ENCODE assay signal across 8 cellular contexts in genomic region chr19:46639356-46640061, GRCh38. TPM values are rescaled to one million over a fixed set of nuclear protein-coding genes. Genes with fewer than 3 reads are reported as not detected.
DNase-seq lines count a peak whose midpoint lies in the region; ATAC-seq, FAIRE-seq and TF ChIP-seq lines count a peak whose summit lies in the region.

No MANE protein-coding gene starts in this region.

- H3K4me3 ChIP-seq in ACC112 (ENCODE audit: low read depth, low read length) (peak overlapping the region; percentile 79), GM12865 (ENCODE audit: low read depth, low read length) (peak overlapping the region; percentile 32), SJCRH30 (peak overlapping the region; percentile 60), esophagus squamous epithelium (peak overlapping the region; percentile 18 to 65 (median 44)), neural cell (ENCODE audit: low read length) (peak overlapping the region; percentile 70)

- H3K4me1 ChIP-seq in ACC112 (ENCODE audit: control insufficient read depth, insufficient read depth, low read length, unreplicated experiment) (no peaks in the 10 kb centered on the region), SJCRH30 (peaks cover 4% of the 10 kb centered on the region), esophagus squamous epithelium (peaks cover 10 to 36% (median 20%) of the 10 kb centered on the region in 3 donors)

- H3K36me3 ChIP-seq in ACC112 (ENCODE audit: insufficient read depth, low read length) (no peaks in the 10 kb centered on the region), SJCRH30 (no peaks in the 10 kb centered on the region), esophagus squamous epithelium (no peaks in the 10 kb centered on the region), neural cell (ENCODE audit: insufficient read depth, low read length) (no peaks in the 10 kb centered on the region)

- no peaks in the 10 kb centered on the region for H3F3A ChIP-seq in neural cell (ENCODE audit: insufficient read depth, low read length, poor library complexity, severe bottlenecking)

- H3K9ac ChIP-seq in neural cell (ENCODE audit: low read length) = peak overlapping the region; percentile 97

- H3K79me2 ChIP-seq in ACC112 (ENCODE audit: control insufficient read depth, insufficient read depth, low read length, unreplicated experiment) = no peaks in the 10 kb centered on the region
- no peaks in the 10 kb centered on the region for H3K79me2 ChIP-seq in neural cell (replicated peaks; ENCODE audit: insufficient read depth, low read length)

- H3K27ac ChIP-seq in ACC112 (ENCODE audit: low read depth, low read length) (no peak overlapping the region), SJCRH30 (no peak overlapping the region; the same call in 1 of the 2 replicates), esophagus squamous epithelium (peak overlapping the region; percentile 67 to 89 (median 82)), neural cell (ENCODE audit: low read length) (peak overlapping the region; percentile 98)

- ATAC-seq in HG03442 (IDR thresholded peaks at IDR 0.05; ENCODE audit: unreplicated experiment) = no peak
- ATAC-seq in HG03159 (IDR thresholded peaks at IDR 0.05; ENCODE audit: unreplicated experiment) = no peak

- no peak for TF ChIP-seq POLR2A in esophagus squamous epithelium (IDR thresholded peaks at IDR 0.05)

- intact Hi-C loops in esophagus squamous epithelium (cut with DNase I) = no loop called here

- TF ChIP-seq CTCF in GM12865 (IDR thresholded peaks at IDR 0.05; ENCODE audit: insufficient read depth, low read depth, low read length, missing control alignments) (no peak), esophagus squamous epithelium (IDR thresholded peaks at IDR 0.05) (no peak), neural cell (IDR thresholded peaks at IDR 0.05; ENCODE audit: poor library complexity, severe bottlenecking) (no peak)

- H3K27me3 ChIP-seq in ACC112 (ENCODE audit: insufficient read depth, low read length) (no peaks in the 10 kb centered on the region), SJCRH30 (peaks cover 7% of the 10 kb centered on the region; the same call in 1 of the 2 replicates), esophagus squamous epithelium (peaks cover 0 to 69% (median 0%) of the 10 kb centered on the region in 4 donors), neural cell (ENCODE audit: insufficient read depth, low read depth, low read length) (peaks cover 9% of the 10 kb centered on the region)

- WGBS in esophagus squamous epithelium, 2 donors = 3 to 11% methylated on average over 5 to 9 of the region's 44 CpGs

- peak; percentile 22 for TF ChIP-seq EP300 in neural cell (conservative IDR thresholded peaks at IDR 0.05; ENCODE audit: poor library complexity, severe bottlenecking)

- H3K9me2 ChIP-seq in neural cell (ENCODE audit: insufficient read depth, low read length) = no peaks in the 10 kb centered on the region

- DNase-seq in GM12865 (ENCODE audit: low read depth) = peak; percentile 41
- peak; percentile 44 to 50 for DNase-seq in SJCRH30
- no peak for DNase-seq in esophagus squamous epithelium (lab: John Stamatoyannopoulos, UW)
- no peak for DNase-seq in frontal cortex (ENCODE audit: low spot score in 2 of 2)

- no peak for FAIRE-seq in frontal cortex (lab: Jason Lieb, UNC)

- no peaks in the 10 kb centered on the region for H4K20me1 ChIP-seq in neural cell (ENCODE audit: insufficient read depth)

- H3K9me3 ChIP-seq in SJCRH30 (replicated peaks) (no peaks in the 10 kb centered on the region), esophagus squamous epithelium (no peaks in the 10 kb centered on the region), neural cell (ENCODE audit: low read length) (no peaks in the 10 kb centered on the region)

- TF ChIP-seq RAD21 in neural cell (conservative IDR thresholded peaks at IDR 0.05) = no peak

- H3K4me2 ChIP-seq in neural cell (ENCODE audit: low read length) = peak overlapping the region; percentile 48

- peak overlapping the region; percentile 68 for H2AFZ ChIP-seq in ACC112 (ENCODE audit: low read length, unreplicated experiment)
- H2AFZ ChIP-seq in neural cell (ENCODE audit: low read depth, low read length) = peak overlapping the region; percentile 90

TF ChIP-seq in neural cell, 6 proteins besides CTCF, POLR2A, EP300 and RAD21:
- TF ChIP-seq REST (IDR thresholded peaks at IDR 0.05; ENCODE audit: borderline replicate concordance) (no peak), SMC3 (conservative IDR thresholded peaks at IDR 0.05; ENCODE audit: poor library complexity) (no peak), POLR2AphosphoS5 (IDR thresholded peaks at IDR 0.05) (peak; percentile 24), EZH2 (IDR thresholded peaks at IDR 0.05; ENCODE audit: borderline replicate concordance, insufficient read depth, low read length, poor library complexity, severe bottlenecking) (no peak), MXI1 (conservative IDR thresholded peaks at IDR 0.05; ENCODE audit: poor library complexity, severe bottlenecking) (no peak), TAF1 (IDR thresholded peaks at IDR 0.05; ENCODE audit: low read depth) (no peak)

RNA-seq across cellular contexts. Expression of gene GNG8, which starts 3.5 kb away (rescaled TPM):
- total RNA-seq in SJCRH30 (2014; rRNA removed; shearing (Covaris generic)) = not detected in 2 replicates
- total RNA-seq in esophagus squamous epithelium (not detected), frontal cortex (not detected)
- polyA plus RNA-seq in neural cell = not detected in 2 replicates
- polyA minus RNA-seq in neural cell = not detected in 2 replicates

RNA-seq across cellular contexts. Expression of gene PTGIR, which starts 14.6 kb away (rescaled TPM):
- not detected in 2 replicates for total RNA-seq in SJCRH30 (2014; rRNA removed; shearing (Covaris generic))
- 1 to 10 TPM in 2 of 4 donors, under 1 TPM in 1, not detected in 1; 0.57 to 3.0 (median 1.1) TPM for total RNA-seq in esophagus squamous epithelium
- polyA plus RNA-seq in neural cell = not detected in 2 replicates
- polyA minus RNA-seq in neural cell = not detected in 2 replicates
- total RNA-seq in frontal cortex = not detected

RNA-seq across cellular contexts. Expression of gene DACT3, which starts 21.5 kb away (rescaled TPM):
- 2.6 and 2.7 TPM in 2 replicates for total RNA-seq in SJCRH30 (2014; rRNA removed; shearing (Covaris generic))
- 1 to 10 TPM in 2 of 4 donors, under 1 TPM in 2; 0.22 to 5.7 (median 1.8) TPM for total RNA-seq in esophagus squamous epithelium
- polyA plus RNA-seq in neural cell = 29.3 and 32.5 TPM in 2 replicates
- 29.4 and 40.2 TPM in 2 replicates for polyA minus RNA-seq in neural cell
- 17.5 TPM for total RNA-seq in frontal cortex

RNA-seq across cellular contexts. Expression of gene CALM3, which starts 38.4 kb away (rescaled TPM):
- 239 and 247 TPM in 2 replicates for total RNA-seq in SJCRH30 (2014; rRNA removed; shearing (Covaris generic))
- total RNA-seq in esophagus squamous epithelium (100 to 1,000 TPM in 1 of 4 donors, 10 to 100 TPM in 3; 61.9 to 147 (median 84.6) TPM), frontal cortex (211 TPM)
- 630 and 647 TPM in 2 replicates for polyA plus RNA-seq in neural cell
- 378 and 451 TPM in 2 replicates for polyA minus RNA-seq in neural cell

Comparison
In these comparisons a context has a peak if more than half of its experiments do, and no peak if none do; other contexts are left out.
1. H3K27ac ChIP-seq: peak in esophagus squamous epithelium (4 of 4) and neural cell (single experiment); none in ACC112 (single experiment) and SJCRH30 (single experiment).
2. DNase-seq: peak in GM12865 (single experiment) and SJCRH30 (2 of 2); none in esophagus squamous epithelium (single experiment) and frontal cortex (0 of 2).
3. Peak in every context shown above with its lines, with median percentiles within 50 percentile points of each other: H3K4me3 ChIP-seq.